8 cellular contexts compared by ENCODE assay signal in genomic region chr7:100694196-100694745, GRCh38. TPM values are rescaled to one million over a fixed set of nuclear protein-coding genes. Genes with fewer than 3 reads are reported as not detected.
DNase-seq lines count a peak whose midpoint lies in the region; TF ChIP-seq lines count a peak whose summit lies in the region.

GIGYF1 (minus strand) TSS chr7:100694250; CDS start chr7:100688238, 6,012 bp downstream.

- TF ChIP-seq EP300 in transverse colon (IDR thresholded peaks at IDR 0.05; ENCODE audit: low read depth) = no peak

- peaks cover 39% of the 10 kb centered on the region for H3K4me1 Mint-ChIP-seq in activated naive CD4-positive, alpha-beta T cell treated with anti-CD3 and anti-CD28 coated beads, Interleukin-2, amount 50 U/mL, for 24 hours

- peak within 1 kb of the TSS; percentile 97 for H3K27ac Mint-ChIP-seq in activated naive CD4-positive, alpha-beta T cell treated with anti-CD3 and anti-CD28 coated beads, Interleukin-2, amount 50 U/mL, for 24 hours

- no peaks in the 10 kb centered on the region for H3K36me3 ChIP-seq in transverse colon

- DNase-seq in AG10803 (ENCODE audit: low read depth) (peak; percentile 58), GM19238 (ENCODE audit: insufficient read length, low spot score) (peak; percentile 85), HuH-7 (ENCODE audit: low spot score) (peak; percentile 92), SK-MEL-5 (ENCODE audit: low read depth, low spot score) (peak; percentile 71), glomerular endothelial cell (ENCODE audit: extremely low read depth, low read depth, low spot score) (no peak), nucleus accumbens (lab: John Stamatoyannopoulos, UW) (peak in 50 of 56 donors; percentile 19 to 81 (median 68)), transverse colon (peak; percentile 77)

- 0% methylated on average over 2 to 16 of the region's 81 CpGs for WGBS in transverse colon (ENCODE audit: low coverage in 1 of 2), 2 donors

- intact Hi-C loops in transverse colon (cut with DNase I; ENCODE audit: low total_unique reads) = loop anchor here (5.0 kb wide), 1 partner anchor 127 kb away; no protein-coding TSS in a partner anchor

- peak within 1 kb of the TSS; percentile 83 to 91 (median 89) for H3K27ac ChIP-seq in transverse colon

- H3K4me1 ChIP-seq in transverse colon = peaks cover 21 to 47% (median 33%) of the 10 kb centered on the region in 4 donors

- H3K27me3 Mint-ChIP-seq in activated naive CD4-positive, alpha-beta T cell treated with anti-CD3 and anti-CD28 coated beads, Interleukin-2, amount 50 U/mL, for 24 hours = no peaks in the 10 kb centered on the region

- no peaks in the 10 kb centered on the region for H3K9me3 Mint-ChIP-seq in activated naive CD4-positive, alpha-beta T cell treated with anti-CD3 and anti-CD28 coated beads, Interleukin-2, amount 50 U/mL, for 24 hours

- H3K4me3 ChIP-seq in AG10803 (ENCODE audit: low read length) (peak within 1 kb of the TSS; percentile 79), transverse colon (peak within 1 kb of the TSS; percentile 77 to 100 (median 98))

- TF ChIP-seq CTCF in AG10803 (conservative IDR thresholded peaks at IDR 0.05; ENCODE audit: low read length) = no peak
- TF ChIP-seq CTCF in transverse colon (IDR thresholded peaks at IDR 0.05) = no peak

- H3K4me3 Mint-ChIP-seq in activated naive CD4-positive, alpha-beta T cell treated with anti-CD3 and anti-CD28 coated beads, Interleukin-2, amount 50 U/mL, for 24 hours = peak within 1 kb of the TSS; percentile 99

- H3K36me3 Mint-ChIP-seq in activated naive CD4-positive, alpha-beta T cell treated with anti-CD3 and anti-CD28 coated beads, Interleukin-2, amount 50 U/mL, for 24 hours = peaks cover 4% of the 10 kb centered on the region

- H3K27me3 ChIP-seq in transverse colon = peaks cover 22% of the 10 kb centered on the region

- H3K9me3 ChIP-seq in transverse colon = no peaks in the 10 kb centered on the region

- in situ Hi-C loops in SK-MEL-5 (cut with HindIII; ENCODE audit: low pct_unique_long_range_greater_than_20kb, low sequenced_read_pairs) (no loop called here), transverse colon (cut with MboI; ENCODE audit: low pct_ligation_motif_present in 1 of 4, low pct_unique_long_range_greater_than_20kb in 1 of 4, low sequenced_read_pairs in 3 of 4) (loop anchor here in 3 of 4 donors (10.0 to 25.0 kb wide), 3 partner anchors 107 to 232 kb away; partner anchors contain the start of genes SPACDR (in 3 of the 3), FBXO24 (in 1 of the 3) and LRCH4 (in 1 of the 3))

- no peak for TF ChIP-seq POLR2A in transverse colon (IDR thresholded peaks at IDR 0.05)

RNA-seq across cellular contexts. Expression of gene GIGYF1, which starts in this region (rescaled TPM):
- 21.8 and 22.1 TPM in 2 replicates for total RNA-seq in SK-MEL-5 (2014; rRNA removed; shearing (Covaris generic))
- polyA plus RNA-seq in SK-MEL-5 (2015; cell fraction: cytosol; rRNA removed) = 24.9 and 32.6 TPM in 2 replicates
- 329 and 342 TPM in 2 replicates for polyA plus RNA-seq in SK-MEL-5 (2015; cell fraction: nucleus; rRNA removed)
- 14.4 and 25.7 TPM in 2 replicates for total RNA-seq in glomerular endothelial cell
- total RNA-seq in transverse colon = 100 to 1,000 TPM in 1 of 4 donors, 10 to 100 TPM in 3; 25.4 to 104 (median 51.8) TPM
